27 cellular contexts compared by ENCODE assay signal in the genomic region with DNA sequence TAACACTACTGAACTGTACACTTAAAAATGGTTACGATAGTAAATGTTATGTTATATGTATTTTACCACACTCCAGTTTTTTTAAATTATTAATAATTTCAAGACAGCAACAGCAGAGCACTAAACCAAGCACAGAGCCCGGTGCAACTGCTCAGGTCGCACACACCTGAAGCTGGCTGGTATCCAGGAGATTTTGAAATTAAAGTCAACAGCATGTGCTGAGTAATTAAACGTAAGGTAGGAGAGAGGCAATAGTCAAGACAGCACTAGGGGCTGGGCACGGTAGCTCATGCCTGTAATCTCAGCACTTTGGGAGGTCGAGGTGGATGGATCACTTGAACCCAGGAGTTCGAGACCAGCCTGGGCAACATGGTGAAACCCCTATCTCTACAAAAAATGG. TPM values are rescaled to one million over a fixed set of nuclear protein-coding genes. Genes with fewer than 3 reads are reported as not detected.
"Had no signal": no experiment of that assay in that cellular context is flagged by ENCODE, and none has a peak within 500 bp of the region (broad histone marks: within the 10 kb centered on the region; RNA-seq: fewer than 3 reads in every experiment).

No MANE protein-coding gene starts in this region.

- H3K27ac ChIP-seq: dorsolateral prefrontal cortex, psoas muscle, skin epidermis, stomach had no signal

- H3K27me3 ChIP-seq: dorsolateral prefrontal cortex, stomach had no signal

- H3K4me1 ChIP-seq: psoas muscle, stomach had no signal

- DNase-seq: activated CD4-positive, alpha-beta T cell treated with anti-CD3 and anti-CD28 coated beads, Interleukin-2, amount 10 ng/mL, durations not matched to agents 7 days and 5 days; activated CD8-positive, alpha-beta T cell treated with anti-CD3 and anti-CD28 coated beads, Interleukin-2, amount 10 ng/mL, durations not matched to agents 7 days and 5 days; activated naive CD4-positive, alpha-beta T cell treated with Interleukin-2 at 50 U/mL for 16 hours; activated naive CD8-positive, alpha-beta T cell treated with anti-CD3 and anti-CD28 coated beads, Interleukin-2, amount 10 ng/mL, durations not matched to agents 7 days and 5 days; activated T-cell treated with anti-CD3 and anti-CD28 coated beads, Interleukin-2, amount 50 U/mL, for 24 hours; central memory CD4-positive, alpha-beta T cell; dorsolateral prefrontal cortex; endodermal cell; erythroblast; foreskin melanocyte; glutamatergic neuron; hypothalamus; mesenchymal stem cell; mucosa of descending colon; naive B cell; psoas muscle; right cardiac atrium; stimulated activated CD4-positive, alpha-beta T cell treated with anti-CD3 and anti-CD28 coated beads, Interleukin-15, amount 100 ng/mL, for 24 hours; stimulated activated CD4-positive, alpha-beta T cell treated with anti-CD3 and anti-CD28 coated beads, Interleukin-4, amount 100 ng/mL, for 1 hour; stomach; trophoblast cell had no signal

- FAIRE-seq: colon, keratinocyte had no signal

- H3K9me3 ChIP-seq: mucosa of descending colon, psoas muscle, stomach had no signal

- H3K4me3 ChIP-seq: dorsolateral prefrontal cortex, mucosa of descending colon, psoas muscle, skin epidermis, stomach had no signal

- ATAC-seq: activated CD4-positive, CD25-positive, alpha-beta regulatory T cell treated with anti-CD3 and anti-CD28 coated beads, Interleukin-2, amount 50 U/mL, for 24 hours; activated CD8-positive, alpha-beta T cell treated with anti-CD3 and anti-CD28 coated beads, Interleukin-2, amount 10 ng/mL, durations not matched to agents 7 days and 5 days; mucosa of descending colon; psoas muscle; right cardiac atrium had no signal

RNA-seq across cellular contexts. Expression of a gene that starts 35.1 kb away (rescaled TPM):
- total RNA-seq: activated CD4-positive, alpha-beta T cell treated with anti-CD3 and anti-CD28 coated beads, Interleukin-2, amount 10 ng/mL, durations not matched to agents 7 days and 5 days; activated CD8-positive, alpha-beta T cell treated with anti-CD3 and anti-CD28 coated beads, Interleukin-2, amount 10 ng/mL, durations not matched to agents 7 days and 5 days; activated naive CD8-positive, alpha-beta T cell treated with anti-CD3 and anti-CD28 coated beads, Interleukin-2, amount 10 ng/mL, durations not matched to agents 7 days and 5 days; activated T-helper 2 cell treated with anti-CD3 and anti-CD28 coated beads, Interferon-gamma antibody, Interleukin-2, Interleukin-4, amounts not matched to agents 10 μg/mL and 5 μg/mL and 100 μg/mL, durations not matched to agents 14 hours and 24 hours and 36 hours; omental fat pad; psoas muscle; right cardiac atrium had no signal
